ENCODE assay signal across 21 cellular contexts in the genomic region with DNA sequence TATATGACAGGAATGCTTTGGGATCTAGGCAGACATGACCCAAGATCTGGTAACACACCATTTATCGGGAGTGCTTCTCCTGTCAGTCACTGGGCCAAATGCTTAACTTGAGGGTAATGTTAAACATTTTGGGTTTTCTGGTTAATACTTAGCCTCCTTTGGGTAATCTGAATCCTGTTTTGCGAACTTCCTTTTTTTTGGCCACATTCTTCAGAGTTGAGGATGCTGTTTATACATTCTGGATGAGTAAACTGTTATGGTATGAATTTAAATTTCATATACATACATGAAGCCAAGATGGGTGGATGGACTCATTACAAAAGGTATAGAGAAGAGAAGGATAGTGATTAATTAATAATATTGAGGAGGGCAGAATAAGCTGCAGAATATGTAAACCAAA. TPM values are rescaled to one million over a fixed set of nuclear protein-coding genes. Genes with fewer than 3 reads are reported as not detected.
DNase-seq lines count a peak whose midpoint lies in the region; ATAC-seq, FAIRE-seq and TF ChIP-seq lines count a peak whose summit lies in the region.
"Had no signal": no experiment of that assay in that cellular context is flagged by ENCODE, and none has a peak within 500 bp of the region (broad histone marks: within the 10 kb centered on the region; RNA-seq: fewer than 3 reads in every experiment).

No MANE protein-coding gene starts in this region.

- H3K27me3 Mint-ChIP-seq in astrocyte (ENCODE audit: low read depth, unreplicated experiment) = no peaks in the 10 kb centered on the region
- no peaks in the 10 kb centered on the region for H3K27me3 Mint-ChIP-seq in CD4-positive, alpha-beta T cell
- H3K27me3 Mint-ChIP-seq: CD4-positive, alpha-beta memory T cell had no signal

- no peak overlapping the region for H3K27ac ChIP-seq in AG04450 (ENCODE audit: low read depth, low read length)
- H3K27ac ChIP-seq in astrocyte (ENCODE audit: low read depth, low read length) = no peak overlapping the region
- H3K27ac ChIP-seq in CD4-positive, alpha-beta T cell (ENCODE audit: low read depth, low read length) = no peak overlapping the region
- H3K27ac ChIP-seq: BLaER1 treated with 17β-estradiol and CSF1 and Interleukin-3, amounts not matched to agents 10 nM and 100 nM had no signal

- no peak overlapping the region for H3K9ac ChIP-seq in astrocyte (ENCODE audit: low read length)
- H3K9ac ChIP-seq: BLaER1 treated with 17β-estradiol and CSF1 and Interleukin-3, amounts not matched to agents 10 nM and 100 nM had no signal

- H3K4me3 Mint-ChIP-seq in astrocyte (ENCODE audit: unreplicated experiment) = no peak overlapping the region
- no peak overlapping the region for H3K4me3 Mint-ChIP-seq in CD4-positive, alpha-beta T cell
- H3K4me3 Mint-ChIP-seq: CD14-positive monocyte; CD4-positive, alpha-beta memory T cell; GM23338; H9; HFFc6 had no signal

- no peak overlapping the region for H3K27ac Mint-ChIP-seq in astrocyte (ENCODE audit: unreplicated experiment)
- H3K27ac Mint-ChIP-seq in CD4-positive, alpha-beta T cell = no peak overlapping the region
- H3K27ac Mint-ChIP-seq: CD14-positive monocyte; CD4-positive, alpha-beta memory T cell; GM23338; H9; HFFc6 had no signal

- no peaks in the 10 kb centered on the region for H3K4me1 Mint-ChIP-seq in astrocyte (ENCODE audit: low read depth, unreplicated experiment)
- H3K4me1 Mint-ChIP-seq in CD4-positive, alpha-beta T cell (ENCODE audit: low read depth) = peaks cover 7% of the 10 kb centered on the region
- H3K4me1 Mint-ChIP-seq: CD14-positive monocyte had no signal

- H3K9me3 ChIP-seq in AG04450 (ENCODE audit: control insufficient read depth, insufficient read depth, low read length) (no peaks in the 10 kb centered on the region), astrocyte (ENCODE audit: insufficient read depth, low read depth, low read length) (no peaks in the 10 kb centered on the region)
- no peaks in the 10 kb centered on the region for H3K9me3 ChIP-seq in CD4-positive, alpha-beta T cell (ENCODE audit: control insufficient read depth, low read length)
- H3K9me3 ChIP-seq: BE2C; BLaER1 treated with 17β-estradiol and CSF1 and Interleukin-3, amounts not matched to agents 10 nM and 100 nM had no signal

- H3K9me3 Mint-ChIP-seq in astrocyte (ENCODE audit: unreplicated experiment) = no peaks in the 10 kb centered on the region
- peaks cover 3% of the 10 kb centered on the region for H3K9me3 Mint-ChIP-seq in CD4-positive, alpha-beta T cell
- H3K9me3 Mint-ChIP-seq: CD14-positive monocyte, GM23338, HFFc6 had no signal

- H2AFZ ChIP-seq in astrocyte (ENCODE audit: low read depth, low read length) = no peak overlapping the region
- H2AFZ ChIP-seq: GM23338 had no signal

- H3K79me2 ChIP-seq in astrocyte (ENCODE audit: insufficient read depth, low read length) = no peaks in the 10 kb centered on the region

- FAIRE-seq in GM19239 (lab: Jason Lieb, UNC) = peak; percentile 44
- FAIRE-seq in astrocyte (lab: Jason Lieb, UNC) = peak; percentile 72
- FAIRE-seq: G401.6, GM12892 had no signal

- no peak for ATAC-seq in CD4-positive, alpha-beta T cell (ENCODE audit: poor library complexity)
- ATAC-seq: GM23338 had no signal

- no peaks in the 10 kb centered on the region for H4K20me1 ChIP-seq in astrocyte (ENCODE audit: insufficient read depth, low read length)
- H4K20me1 ChIP-seq: BLaER1 treated with 17β-estradiol and CSF1 and Interleukin-3, amounts not matched to agents 10 nM and 100 nM had no signal

- DNase-seq in AG04450 (ENCODE audit: low read depth, low spot score) = peak; percentile 6
- no peak for DNase-seq in GM19239 (ENCODE audit: insufficient read length, low spot score)
- peak; percentile 21 for DNase-seq in MV-4-11 (lab: John Stamatoyannopoulos, UW)
- DNase-seq in astrocyte (ENCODE audit: low read depth) = no peak
- DNase-seq in activated T-cell treated with anti-CD3 and anti-CD28 coated beads, Interleukin-2, amount 50 U/mL, for 1 hour = no peak
- DNase-seq in activated CD4-positive, CD25-positive, alpha-beta regulatory T cell (lab: John Stamatoyannopoulos, UW) = no peak
- DNase-seq in CD4-positive, alpha-beta T cell = no peak
- DNase-seq: AML-193; BE2C; Calu3; CD4-positive, alpha-beta memory T cell; COR-L47; DMS53; DMS79 treated with DMSO at 0.1 percent for 48 hours; H9; HFFc6 had no signal

- intact Hi-C loops in CD4-positive, alpha-beta T cell (cut with DNase I, micrococcal nuclease) = no loop called here

- H3K27me3 ChIP-seq in AG04450 (ENCODE audit: control insufficient read depth, insufficient read depth, low read length) (no peaks in the 10 kb centered on the region), astrocyte (ENCODE audit: insufficient read depth, low read length) (no peaks in the 10 kb centered on the region)
- H3K27me3 ChIP-seq in CD4-positive, alpha-beta T cell (ENCODE audit: control insufficient read depth, insufficient read depth, low read length) = no peaks in the 10 kb centered on the region
- H3K27me3 ChIP-seq: BE2C; BLaER1 treated with 17β-estradiol and CSF1 and Interleukin-3, amounts not matched to agents 10 nM and 100 nM had no signal

- no peak overlapping the region for H3K4me2 ChIP-seq in astrocyte (ENCODE audit: low read length)
- H3K4me2 ChIP-seq: BLaER1 treated with 17β-estradiol and CSF1 and Interleukin-3, amounts not matched to agents 10 nM and 100 nM; GM23338 had no signal

- CTCF ChIA-PET in AG04450 (lab: Charles Lee) = no interaction called here
- CTCF ChIA-PET in CD4-positive, alpha-beta T cell (lab: Charles Lee) = no interaction called here

- H3K4me3 ChIP-seq in AG04450 (ENCODE audit: low read depth, low read length) (no peak overlapping the region), astrocyte (ENCODE audit: insufficient read depth, low read depth, low read length) (no peak overlapping the region)
- H3K4me3 ChIP-seq: BLaER1 treated with 17β-estradiol and CSF1 and Interleukin-3, amounts not matched to agents 10 nM and 100 nM; GM23338 had no signal

- no peaks in the 10 kb centered on the region for H3K36me3 Mint-ChIP-seq in astrocyte (ENCODE audit: low read depth, unreplicated experiment)
- H3K36me3 Mint-ChIP-seq in CD4-positive, alpha-beta T cell (ENCODE audit: low read depth) = no peaks in the 10 kb centered on the region
- H3K36me3 Mint-ChIP-seq: CD14-positive monocyte; CD4-positive, alpha-beta memory T cell had no signal

- no peak for TF ChIP-seq CTCF in AG04450 (IDR thresholded peaks at IDR 0.05; ENCODE audit: low read depth, low read length)
- TF ChIP-seq CTCF in astrocyte (IDR thresholded peaks at IDR 0.05; ENCODE audit: insufficient read depth, low read depth, low read length) = no peak
- TF ChIP-seq CTCF in CD4-positive, alpha-beta T cell (IDR thresholded peaks at IDR 0.05) = no peak

- POLR2A ChIA-PET in AG04450 (lab: Yijun Ruan, JAX) = no interaction called here
- POLR2A ChIA-PET in CD4-positive, alpha-beta T cell (lab: Charles Lee) = no interaction called here

- H3K4me1 ChIP-seq in astrocyte (ENCODE audit: insufficient read depth, low read length) = no peaks in the 10 kb centered on the region
- H3K4me1 ChIP-seq: BE2C; BLaER1 treated with 17β-estradiol and CSF1 and Interleukin-3, amounts not matched to agents 10 nM and 100 nM had no signal

- H3K36me3 ChIP-seq in astrocyte (ENCODE audit: insufficient read depth, low read length) = no peaks in the 10 kb centered on the region
- H3K36me3 ChIP-seq: BE2C; BLaER1 treated with 17β-estradiol and CSF1 and Interleukin-3, amounts not matched to agents 10 nM and 100 nM had no signal

RNA-seq across cellular contexts. Expression of gene MID1IP1, which starts 36.1 kb away (rescaled TPM):
- 30.0 and 31.3 TPM in 2 replicates for polyA plus RNA-seq in AG04450 (2011; rRNA removed)
- polyA minus RNA-seq in AG04450 (2011; rRNA and poly(A)+ RNA removed) = 13.4 and 14.4 TPM in 2 replicates
- 40.4 and 46.0 TPM in 2 replicates for total RNA-seq in astrocyte
- total RNA-seq in CD4-positive, alpha-beta T cell = 10 to 100 TPM; 37.0 to 40.9 TPM

Comparison
In these comparisons a context has a peak if more than half of its experiments do, and no peak if none do; other contexts are left out.
1. DNase-seq: peak in AG04450 (single experiment) and MV-4-11 (single experiment); none in GM19239 (single experiment), astrocyte (single experiment), activated T-cell treated with anti-CD3 and anti-CD28 coated beads, Interleukin-2, amount 50 U/mL, for 1 hour (single experiment), activated CD4-positive, CD25-positive, alpha-beta regulatory T cell (0 of 4) and CD4-positive, alpha-beta T cell (0 of 10).